In the genomic region with DNA sequence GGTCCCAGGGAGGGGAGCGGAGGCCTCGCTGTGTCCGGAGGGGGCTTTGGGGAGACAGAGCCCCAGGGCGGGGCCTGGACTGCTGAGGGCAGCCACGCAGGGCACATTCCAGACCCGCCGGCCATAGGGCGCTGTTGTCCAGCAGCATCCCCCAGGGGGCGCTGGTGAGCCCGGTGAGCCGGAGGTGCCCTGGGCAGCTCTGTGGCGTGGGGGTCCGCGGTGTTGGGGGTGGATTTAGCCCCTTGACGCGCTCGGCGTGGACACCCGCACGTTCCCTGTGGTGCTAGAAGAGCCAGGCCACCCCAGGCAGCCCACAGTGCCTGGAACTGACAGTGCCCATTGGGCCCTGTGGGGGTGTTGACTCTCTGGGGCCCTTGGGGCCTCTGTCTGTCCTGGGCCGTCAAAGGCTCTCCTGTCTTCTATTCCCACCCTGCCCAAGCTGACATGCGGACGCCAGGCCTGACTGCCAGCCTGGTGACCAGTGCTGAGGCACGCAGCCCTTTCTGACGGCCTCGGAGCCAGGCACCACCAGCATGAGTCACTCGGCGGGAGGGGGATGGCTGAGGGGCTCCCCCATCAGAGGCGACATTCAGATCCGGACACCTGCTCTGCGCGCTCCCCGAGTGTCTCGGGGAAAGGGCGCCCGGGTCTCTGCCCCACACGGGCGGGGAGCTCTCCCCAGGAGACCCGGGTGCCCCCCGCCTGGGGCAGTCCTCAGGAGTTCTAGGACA, we compare ENCODE assay signal across 1 cellular context.
TF ChIP-seq lines count a peak whose summit lies in the region.

No MANE protein-coding gene starts in this region.

TF ChIP-seq in IMR-90, 13 proteins besides CTCF, POLR2A, EP300 and RAD21 (continued from another document):
- TF ChIP-seq, protein P1, sequence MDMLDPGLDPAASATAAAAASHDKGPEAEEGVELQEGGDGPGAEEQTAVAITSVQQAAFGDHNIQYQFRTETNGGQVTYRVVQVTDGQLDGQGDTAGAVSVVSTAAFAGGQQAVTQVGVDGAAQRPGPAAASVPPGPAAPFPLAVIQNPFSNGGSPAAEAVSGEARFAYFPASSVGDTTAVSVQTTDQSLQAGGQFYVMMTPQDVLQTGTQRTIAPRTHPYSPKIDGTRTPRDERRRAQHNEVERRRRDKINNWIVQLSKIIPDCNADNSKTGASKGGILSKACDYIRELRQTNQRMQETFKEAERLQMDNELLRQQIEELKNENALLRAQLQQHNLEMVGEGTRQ (IDR thresholded peaks at IDR 0.05; ENCODE audit: low read depth, low read length): no peak
- TF ChIP-seq MAFK (IDR thresholded peaks at IDR 0.05; ENCODE audit: low read depth, low read length) (no peak), FOS (IDR thresholded peaks at IDR 0.05; ENCODE audit: low read depth, low read length) (no peak), BHLHE40 (IDR thresholded peaks at IDR 0.05; ENCODE audit: low read depth, low read length) (no peak), MAZ (IDR thresholded peaks at IDR 0.05; ENCODE audit: borderline replicate concordance, low read depth, low read length) (no peak)
- TF ChIP-seq, protein P2, sequence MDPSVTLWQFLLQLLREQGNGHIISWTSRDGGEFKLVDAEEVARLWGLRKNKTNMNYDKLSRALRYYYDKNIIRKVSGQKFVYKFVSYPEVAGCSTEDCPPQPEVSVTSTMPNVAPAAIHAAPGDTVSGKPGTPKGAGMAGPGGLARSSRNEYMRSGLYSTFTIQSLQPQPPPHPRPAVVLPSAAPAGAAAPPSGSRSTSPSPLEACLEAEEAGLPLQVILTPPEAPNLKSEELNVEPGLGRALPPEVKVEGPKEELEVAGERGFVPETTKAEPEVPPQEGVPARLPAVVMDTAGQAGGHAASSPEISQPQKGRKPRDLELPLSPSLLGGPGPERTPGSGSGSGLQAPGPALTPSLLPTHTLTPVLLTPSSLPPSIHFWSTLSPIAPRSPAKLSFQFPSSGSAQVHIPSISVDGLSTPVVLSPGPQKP (IDR thresholded peaks at IDR 0.05; ENCODE audit: borderline replicate concordance, low read depth, low read length): no peak
TF ChIP-seq in IMR-90: peak in this region for 1.
